ENCODE assay signal across 9 cellular contexts in genomic region chr15:23648920-23649515, GRCh38. TPM values are rescaled to one million over a fixed set of nuclear protein-coding genes. Genes with fewer than 3 reads are reported as not detected.
DNase-seq lines count a peak whose midpoint lies in the region; ATAC-seq and TF ChIP-seq lines count a peak whose summit lies in the region.
"Had no signal": no experiment of that assay in that cellular context is flagged by ENCODE, and none has a peak within 500 bp of the region (broad histone marks: within the 10 kb centered on the region; RNA-seq: fewer than 3 reads in every experiment).

No MANE protein-coding gene starts in this region.

- DNase-seq in NCI-H146 (lab: John Stamatoyannopoulos, UW) (peak; percentile 1), NCI-H146 treated with DMSO at 0.1 percent for 48 hours (lab: John Stamatoyannopoulos, UW; ENCODE audit: unreplicated experiment) (no peak), NAMALWA (ENCODE audit: low spot score) (peak; percentile 59), choroid plexus epithelial cell (ENCODE audit: low read depth) (peak; percentile 2), neural crest cell (ENCODE audit: low read depth, low spot score) (peak; percentile 59), LoVo (ENCODE audit: low spot score) (no peak)
- DNase-seq in CD4-positive, alpha-beta memory T cell = no peak

- peaks cover 2% of the 10 kb centered on the region for H3K36me3 Mint-ChIP-seq in neural crest cell (ENCODE audit: low read depth)
- H3K36me3 Mint-ChIP-seq in CD4-positive, alpha-beta memory T cell = no peaks in the 10 kb centered on the region
- H3K36me3 Mint-ChIP-seq: CD4-positive, CD25-positive, alpha-beta regulatory T cell had no signal

- POLR2A ChIA-PET in CD4-positive, alpha-beta memory T cell (lab: Charles Lee; ENCODE audit: partially characterized antibody) = no interaction called here

- intact Hi-C loops in CD4-positive, alpha-beta memory T cell (cut with micrococcal nuclease) = no loop called here

- H3K27me3 Mint-ChIP-seq in neural crest cell (ENCODE audit: low read depth) = no peaks in the 10 kb centered on the region
- peaks cover 2 to 4% of the 10 kb centered on the region in 2 donors for H3K27me3 Mint-ChIP-seq in CD4-positive, alpha-beta memory T cell

- no peaks in the 10 kb centered on the region for H3K27me3 ChIP-seq in CD4-positive, alpha-beta memory T cell (ENCODE audit: insufficient read depth, low read length)

- TF ChIP-seq CTCF in choroid plexus epithelial cell (conservative IDR thresholded peaks at IDR 0.05; ENCODE audit: low read depth, low read length) (peak; percentile 39), neural crest cell (conservative IDR thresholded peaks at IDR 0.05) (peak; percentile 73)

- no peaks in the 10 kb centered on the region for H3K9me3 Mint-ChIP-seq in neural crest cell
- no peaks in the 10 kb centered on the region for H3K9me3 Mint-ChIP-seq in CD4-positive, alpha-beta memory T cell

- no peak overlapping the region for H3K27ac Mint-ChIP-seq in neural crest cell (ENCODE audit: unreplicated experiment)
- no peak overlapping the region for H3K27ac Mint-ChIP-seq in CD4-positive, alpha-beta memory T cell
- H3K27ac Mint-ChIP-seq: CD4-positive, CD25-positive, alpha-beta regulatory T cell had no signal

- peak overlapping the region; percentile 87 for H3K4me3 Mint-ChIP-seq in neural crest cell
- H3K4me3 Mint-ChIP-seq in CD4-positive, alpha-beta memory T cell = no peak overlapping the region
- H3K4me3 Mint-ChIP-seq: CD4-positive, CD25-positive, alpha-beta regulatory T cell had no signal

- no peak overlapping the region for H3K4me3 ChIP-seq in choroid plexus epithelial cell (ENCODE audit: low read depth, low read length)
- H3K4me3 ChIP-seq in CD4-positive, alpha-beta memory T cell (ENCODE audit: low read length in 2 of 2) = no peak overlapping the region

- CTCF ChIA-PET in CD4-positive, alpha-beta memory T cell (lab: Charles Lee; ENCODE audit: partially characterized antibody) = interaction anchor here (1.3 kb wide), 1 partner anchor 1852 kb away, joined by 3 read pairs; no protein-coding TSS in a partner anchor

- H3K9me3 ChIP-seq in CD4-positive, alpha-beta memory T cell (ENCODE audit: control insufficient read depth in 1 of 2, low read length in 2 of 2) = no peaks in the 10 kb centered on the region

- no peak for ATAC-seq in HG03139 (IDR thresholded peaks at IDR 0.05; ENCODE audit: unreplicated experiment)

- H3K27ac ChIP-seq in CD4-positive, alpha-beta memory T cell (ENCODE audit: low read depth, low read length) = no peak overlapping the region

- no peaks in the 10 kb centered on the region for H3K4me1 ChIP-seq in CD4-positive, alpha-beta memory T cell (ENCODE audit: insufficient read depth, low read length)

- peaks cover 18% of the 10 kb centered on the region for H3K4me1 Mint-ChIP-seq in neural crest cell
- no peaks in the 10 kb centered on the region for H3K4me1 Mint-ChIP-seq in CD4-positive, alpha-beta memory T cell
- H3K4me1 Mint-ChIP-seq: CD4-positive, CD25-positive, alpha-beta regulatory T cell had no signal

- no peaks in the 10 kb centered on the region for H3K36me3 ChIP-seq in CD4-positive, alpha-beta memory T cell (ENCODE audit: insufficient read depth, low read length)

RNA-seq across cellular contexts. Expression of gene MAGEL2, which starts 1.4 kb away (rescaled TPM):
- 11.9 and 13.1 TPM in 2 replicates for total RNA-seq in neural crest cell
- not detected for total RNA-seq in CD4-positive, alpha-beta memory T cell
- not detected for polyA plus RNA-seq in CD4-positive, alpha-beta memory T cell
- total RNA-seq: CD4-positive, CD25-positive, alpha-beta regulatory T cell had no signal
- polyA plus RNA-seq: CD4-positive, CD25-positive, alpha-beta regulatory T cell had no signal

RNA-seq across cellular contexts. Expression of gene NDN, which starts 38.1 kb away (rescaled TPM):
- total RNA-seq in neural crest cell = 97.3 and 105 TPM in 2 replicates
- total RNA-seq in CD4-positive, alpha-beta memory T cell = under 1 TPM in 1 of 2 experiments, not detected in 1; 0.19 TPM
- polyA plus RNA-seq in CD4-positive, alpha-beta memory T cell = under 1 TPM in 1 of 2 donors, not detected in 1; 0.73 TPM
- total RNA-seq: CD4-positive, CD25-positive, alpha-beta regulatory T cell had no signal

Comparison
In these comparisons a context has a peak if more than half of its experiments do, and no peak if none do; other contexts are left out.
1. DNase-seq: peak in NCI-H146 (single experiment), NAMALWA (single experiment), choroid plexus epithelial cell (single experiment) and neural crest cell (single experiment); none in NCI-H146 treated with DMSO at 0.1 percent for 48 hours (single experiment), CD4-positive, alpha-beta memory T cell (0 of 5) and LoVo (single experiment).
2. RNA of gene MAGEL2, which starts 1.4 kb away (total RNA-seq): 11.9 to 13.1 TPM in neural crest cell; not detected in CD4-positive, alpha-beta memory T cell; every median in the first group is over 10 times any median in the second.
3. RNA of gene NDN, which starts 38.1 kb away (total RNA-seq): 97.3 to 105 TPM in neural crest cell; 0.19 TPM in CD4-positive, alpha-beta memory T cell; every median in the first group is over 10 times any median in the second.